In the genomic region with DNA sequence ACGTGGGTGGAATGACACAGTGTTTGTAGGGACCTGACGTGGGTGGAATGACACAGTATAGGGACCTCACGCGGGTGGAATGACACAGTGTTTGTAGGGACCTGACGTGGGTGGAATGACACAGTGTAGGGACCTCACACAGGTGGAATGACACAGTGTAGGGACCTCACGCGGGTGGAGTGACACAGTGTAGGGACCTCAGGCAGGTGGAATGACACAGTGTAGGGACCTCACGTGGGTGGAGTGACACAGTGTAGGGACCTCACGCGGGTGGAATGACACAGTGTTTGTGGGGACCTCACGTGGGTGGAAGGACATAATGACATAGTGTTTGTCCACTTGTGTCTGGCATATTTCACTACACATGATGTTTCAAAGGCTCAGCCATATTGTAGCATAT, we compare ENCODE assay signal across 19 cellular contexts. TPM values are rescaled to one million over a fixed set of nuclear protein-coding genes. Genes with fewer than 3 reads are reported as not detected.
DNase-seq lines count a peak whose midpoint lies in the region; ATAC-seq and TF ChIP-seq lines count a peak whose summit lies in the region.
"Had no signal": no experiment of that assay in that cellular context is flagged by ENCODE, and none has a peak within 500 bp of the region (broad histone marks: within the 10 kb centered on the region; RNA-seq: fewer than 3 reads in every experiment).

No MANE protein-coding gene starts in this region.

- H3K27me3 Mint-ChIP-seq in natural killer cell (ENCODE audit: low read depth in 2 of 2) (no peaks in the 10 kb centered on the region), WTC11 (ENCODE audit: low read depth) (no peaks in the 10 kb centered on the region), mesothelial cell of epicardium (ENCODE audit: low read depth) (no peaks in the 10 kb centered on the region)
- H3K27me3 Mint-ChIP-seq in natural killer cell treated with Interleukin-12 subunit alpha and Interleukin-12 subunit beta and Interleukin-15 and Interleukin-18, amount 100 ng/mL, for 72 hours = no peaks in the 10 kb centered on the region
- H3K27me3 Mint-ChIP-seq in central memory CD8-positive, alpha-beta T cell = no peaks in the 10 kb centered on the region

- H3K9me3 Mint-ChIP-seq in natural killer cell = peaks cover 0 to 2% of the 10 kb centered on the region in 2 donors
- H3K9me3 Mint-ChIP-seq in natural killer cell treated with Interleukin-12 subunit alpha and Interleukin-12 subunit beta and Interleukin-15 and Interleukin-18, amount 100 ng/mL, for 72 hours = no peaks in the 10 kb centered on the region
- H3K9me3 Mint-ChIP-seq in WTC11 = peaks cover 4% of the 10 kb centered on the region
- no peaks in the 10 kb centered on the region for H3K9me3 Mint-ChIP-seq in central memory CD8-positive, alpha-beta T cell
- H3K9me3 Mint-ChIP-seq in stimulated activated effector memory CD8-positive, alpha-beta T cell treated with anti-CD3 and anti-CD28 coated beads, Interleukin-12 subunit alpha, Interleukin-12 subunit beta, amount 100 ng/mL, for 72 hours = peaks cover 12% of the 10 kb centered on the region
- peaks cover 4% of the 10 kb centered on the region for H3K9me3 Mint-ChIP-seq in mesothelial cell of epicardium

- DNase-seq in natural killer cell (no peak), WTC11 (ENCODE audit: low spot score) (no peak), mesothelial cell of epicardium (ENCODE audit: low spot score in 2 of 2, unreplicated experiment in 2 of 2) (no peak), left colon (no peak)
- no peak for DNase-seq in natural killer cell treated with Interleukin-12 subunit alpha and Interleukin-12 subunit beta and Interleukin-15 and Interleukin-18, amount 100 ng/mL, for 72 hours (ENCODE audit: low spot score)
- no peak for DNase-seq in central memory CD8-positive, alpha-beta T cell (ENCODE audit: low spot score in 2 of 2)
- no peak for DNase-seq in stimulated activated effector memory CD8-positive, alpha-beta T cell treated with anti-CD3 and anti-CD28 coated beads, Interleukin-12 subunit alpha, Interleukin-12 subunit beta, amount 100 ng/mL, for 72 hours (ENCODE audit: low spot score in 2 of 2)
- DNase-seq: activated CD4-positive, CD25-positive, alpha-beta regulatory T cell; dermis blood vessel endothelial cell; erythroblast; kidney glomerular epithelial cell; mesendoderm; NCI-H1694 treated with DMSO at 0.1 percent for 48 hours; NCI-H748 treated with DMSO at 0.1 percent for 48 hours; psoas muscle; SJCRH30; transverse colon had no signal

- POLR2A ChIA-PET in WTC11 (lab: Charles Lee) = no interaction called here

- H3K27ac Mint-ChIP-seq in natural killer cell = peak overlapping the region; percentile 39 to 58
- peak overlapping the region in 1 of 2 donors; percentile 71 for H3K27ac Mint-ChIP-seq in natural killer cell treated with Interleukin-12 subunit alpha and Interleukin-12 subunit beta and Interleukin-15 and Interleukin-18, amount 100 ng/mL, for 72 hours
- peak overlapping the region; percentile 71; the same call in 1 of the 2 replicates for H3K27ac Mint-ChIP-seq in WTC11
- peak overlapping the region; percentile 30 for H3K27ac Mint-ChIP-seq in central memory CD8-positive, alpha-beta T cell (ENCODE audit: low read depth)
- peak overlapping the region; percentile 97 for H3K27ac Mint-ChIP-seq in stimulated activated effector memory CD8-positive, alpha-beta T cell treated with anti-CD3 and anti-CD28 coated beads, Interleukin-12 subunit alpha, Interleukin-12 subunit beta, amount 100 ng/mL, for 72 hours
- H3K27ac Mint-ChIP-seq in mesothelial cell of epicardium = no peak overlapping the region
- H3K27ac Mint-ChIP-seq: neural progenitor cell had no signal

- no peak overlapping the region for H3K4me3 Mint-ChIP-seq in natural killer cell
- H3K4me3 Mint-ChIP-seq in natural killer cell treated with Interleukin-12 subunit alpha and Interleukin-12 subunit beta and Interleukin-15 and Interleukin-18, amount 100 ng/mL, for 72 hours = no peak overlapping the region
- H3K4me3 Mint-ChIP-seq in WTC11 = no peak overlapping the region
- no peak overlapping the region for H3K4me3 Mint-ChIP-seq in central memory CD8-positive, alpha-beta T cell
- H3K4me3 Mint-ChIP-seq in stimulated activated effector memory CD8-positive, alpha-beta T cell treated with anti-CD3 and anti-CD28 coated beads, Interleukin-12 subunit alpha, Interleukin-12 subunit beta, amount 100 ng/mL, for 72 hours = peak overlapping the region; percentile 13
- H3K4me3 Mint-ChIP-seq in mesothelial cell of epicardium = no peak overlapping the region
- H3K4me3 Mint-ChIP-seq: neural progenitor cell had no signal

- TF ChIP-seq CTCF in natural killer cell (IDR thresholded peaks at IDR 0.05) (no peak), WTC11 (IDR thresholded peaks at IDR 0.05) (no peak), mesothelial cell of epicardium (IDR thresholded peaks at IDR 0.05; ENCODE audit: unreplicated experiment) (no peak)

- peaks cover 55 to 79% of the 10 kb centered on the region in 2 donors for H3K4me1 Mint-ChIP-seq in natural killer cell
- peaks cover 62 to 67% of the 10 kb centered on the region in 2 donors for H3K4me1 Mint-ChIP-seq in natural killer cell treated with Interleukin-12 subunit alpha and Interleukin-12 subunit beta and Interleukin-15 and Interleukin-18, amount 100 ng/mL, for 72 hours (ENCODE audit: low read depth in 2 of 2)
- peaks cover 36% of the 10 kb centered on the region for H3K4me1 Mint-ChIP-seq in WTC11
- H3K4me1 Mint-ChIP-seq in central memory CD8-positive, alpha-beta T cell = peaks cover 72% of the 10 kb centered on the region
- peaks cover 73% of the 10 kb centered on the region for H3K4me1 Mint-ChIP-seq in stimulated activated effector memory CD8-positive, alpha-beta T cell treated with anti-CD3 and anti-CD28 coated beads, Interleukin-12 subunit alpha, Interleukin-12 subunit beta, amount 100 ng/mL, for 72 hours
- peaks cover 12% of the 10 kb centered on the region for H3K4me1 Mint-ChIP-seq in mesothelial cell of epicardium

- intact Hi-C loops in natural killer cell (cut with micrococcal nuclease) (no loop called here), left colon (cut with DNase I, micrococcal nuclease) (no loop called here)

- no peak for ATAC-seq in natural killer cell
- no peak for ATAC-seq in natural killer cell treated with Interleukin-12 subunit alpha and Interleukin-12 subunit beta and Interleukin-15 and Interleukin-18, amount 100 ng/mL, for 72 hours
- no peak for ATAC-seq in WTC11
- ATAC-seq in central memory CD8-positive, alpha-beta T cell (replicated peaks; ENCODE audit: extremely low read depth, poor library complexity, severe bottlenecking) = no peak
- peak; percentile 86 for ATAC-seq in stimulated activated effector memory CD8-positive, alpha-beta T cell treated with anti-CD3 and anti-CD28 coated beads, Interleukin-12 subunit alpha, Interleukin-12 subunit beta, amount 100 ng/mL, for 72 hours
- no peak for ATAC-seq in left colon
- ATAC-seq in GM21447 (IDR thresholded peaks at IDR 0.05; ENCODE audit: unreplicated experiment) = no peak
- ATAC-seq: psoas muscle had no signal

- CTCF ChIA-PET in WTC11 (lab: Charles Lee) = no interaction called here

- H3K36me3 Mint-ChIP-seq in natural killer cell (no peaks in the 10 kb centered on the region), WTC11 (peaks cover 2% of the 10 kb centered on the region), mesothelial cell of epicardium (peaks cover 9% of the 10 kb centered on the region)
- H3K36me3 Mint-ChIP-seq in natural killer cell treated with Interleukin-12 subunit alpha and Interleukin-12 subunit beta and Interleukin-15 and Interleukin-18, amount 100 ng/mL, for 72 hours = peaks cover 4% of the 10 kb centered on the region
- peaks cover 8% of the 10 kb centered on the region for H3K36me3 Mint-ChIP-seq in central memory CD8-positive, alpha-beta T cell (ENCODE audit: insufficient read depth)
- peaks cover 48% of the 10 kb centered on the region for H3K36me3 Mint-ChIP-seq in stimulated activated effector memory CD8-positive, alpha-beta T cell treated with anti-CD3 and anti-CD28 coated beads, Interleukin-12 subunit alpha, Interleukin-12 subunit beta, amount 100 ng/mL, for 72 hours

TF ChIP-seq in WTC11, 78 proteins besides CTCF, POLR2A, EP300 and RAD21:
- no peak for TF ChIP-seq TEAD4 (CRISPR knock-in tag; IDR thresholded peaks at IDR 0.05)
- TF ChIP-seq, protein P1, sequence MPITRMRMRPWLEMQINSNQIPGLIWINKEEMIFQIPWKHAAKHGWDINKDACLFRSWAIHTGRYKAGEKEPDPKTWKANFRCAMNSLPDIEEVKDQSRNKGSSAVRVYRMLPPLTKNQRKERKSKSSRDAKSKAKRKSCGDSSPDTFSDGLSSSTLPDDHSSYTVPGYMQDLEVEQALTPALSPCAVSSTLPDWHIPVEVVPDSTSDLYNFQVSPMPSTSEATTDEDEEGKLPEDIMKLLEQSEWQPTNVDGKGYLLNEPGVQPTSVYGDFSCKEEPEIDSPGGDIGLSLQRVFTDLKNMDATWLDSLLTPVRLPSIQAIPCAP (CRISPR knock-in tag; IDR thresholded peaks at IDR 0.05) = no peak
- no peak for TF ChIP-seq ZNF219 (CRISPR knock-in tag; IDR thresholded peaks at IDR 0.05; ENCODE audit: borderline replicate concordance)
- no peak for TF ChIP-seq HMGA2 (CRISPR knock-in tag; IDR thresholded peaks at IDR 0.05)
TF ChIP-seq in WTC11: peak in this region for 0.

RNA-seq across cellular contexts. Expression of gene PPP2R2D, which starts 19.3 kb away (rescaled TPM):
- total RNA-seq in natural killer cell (10 to 100 TPM; 28.6 to 39.8 (median 35.8) TPM), WTC11 (2021) (28.7 to 33.2 TPM (median 30.0 TPM) in 3 replicates), mesothelial cell of epicardium (32.9 to 34.0 TPM (median 33.3 TPM) in 3 replicates), left colon (10 to 100 TPM; 28.5 to 30.2 TPM)
- total RNA-seq in natural killer cell treated with Interleukin-12 subunit alpha and Interleukin-12 subunit beta and Interleukin-15 and Interleukin-18, amount 100 ng/mL, for 72 hours = 10 to 100 TPM; 27.0 to 47.4 TPM
